25 cellular contexts compared by ENCODE assay signal in genomic region chr15:66454143-66454542, GRCh38. TPM values are rescaled to one million over a fixed set of nuclear protein-coding genes. Genes with fewer than 3 reads are reported as not detected.
A peak's percentile ranks its signal among the peaks of the same experiment; 100 is the strongest.
DNase-seq lines count a peak whose midpoint lies in the region; ATAC-seq, FAIRE-seq and TF ChIP-seq lines count a peak whose summit lies in the region.
"Had no signal": no experiment of that assay in that cellular context is flagged by ENCODE, and none has a peak within 500 bp of the region (broad histone marks: within the 10 kb centered on the region; RNA-seq: fewer than 3 reads in every experiment).

No MANE protein-coding gene starts in this region.

- no peaks in the 10 kb centered on the region for H3F3A ChIP-seq in PC-3 (ENCODE audit: low read length, unreplicated experiment)

- H3K4me1 Mint-ChIP-seq in T-helper 2 cell treated with Interferon-gamma antibody and Interleukin-4, amounts not matched to agents 5 μg/mL and 100 μg/mL, for 36 hours (ENCODE audit: low read depth) = peaks cover 2% of the 10 kb centered on the region
- H3K4me1 Mint-ChIP-seq: activated naive CD4-positive, alpha-beta T cell treated with anti-CD3 and anti-CD28 coated beads, Interleukin-2, amount 10 ng/mL, durations not matched to agents 7 days and 5 days; natural killer cell had no signal

- no peak overlapping the region for H3K27ac Mint-ChIP-seq in T-helper 2 cell treated with Interferon-gamma antibody and Interleukin-4, amounts not matched to agents 5 μg/mL and 100 μg/mL, for 36 hours
- H3K27ac Mint-ChIP-seq: activated B cell treated with CpG ODN at 0.5 μM for 24 hours; stimulated activated naive CD8-positive, alpha-beta T cell treated with anti-CD3 and anti-CD28 coated beads, Interleukin-15, Interleukin-2, amounts not matched to agents 100 ng/mL and 50 ng/mL, for 24 hours had no signal

- intact Hi-C loops in PC-3 (cut with micrococcal nuclease) = no loop called here

- no peaks in the 10 kb centered on the region for H3K79me2 ChIP-seq in PC-3 (ENCODE audit: low read length)

- no peak for DNase-seq in A549 (ENCODE audit: low read depth in 1 of 2, low spot score in 1 of 2)
- peak; percentile 20 for DNase-seq in HT1080 (ENCODE audit: low read depth)
- peak; percentile 4 for DNase-seq in PC-3
- no peak for DNase-seq in mucosa of gallbladder (ENCODE audit: low spot score)
- DNase-seq in NCI-H69 (lab: John Stamatoyannopoulos, UW) = no peak
- DNase-seq in T-helper 2 cell treated with Interferon-gamma antibody and Interleukin-4, amounts not matched to agents 5 μg/mL and 100 μg/mL, for 36 hours (ENCODE audit: low spot score) = no peak
- DNase-seq: activated B cell treated with CpG ODN at 0.5 μM for 24 hours; activated naive CD4-positive, alpha-beta T cell treated with anti-CD3 and anti-CD28 coated beads, Interleukin-2, amount 10 ng/mL, durations not matched to agents 7 days and 5 days; activated T-cell treated with anti-CD3 and anti-CD28 coated beads, Interleukin-2, amount 50 U/mL, for 4 hours; cortex of kidney; GDM1; hippocampal formation; islet precursor cell; natural killer cell; NCI-H1092 treated with DMSO at 0.1 percent for 48 hours; NCI-H510A; SJCRH30; stimulated activated CD4-positive, alpha-beta T cell treated with anti-CD3 and anti-CD28 coated beads, Interleukin-2, amount 100 ng/mL, for 48 hours; upper lobe of left lung had no signal

- no peak overlapping the region for H3K9ac ChIP-seq in PC-3 (ENCODE audit: low read length)
- H3K9ac ChIP-seq: BLaER1 treated with 17β-estradiol and CSF1 and Interleukin-3, amounts not matched to agents 10 nM and 100 nM had no signal

- no peak for TF ChIP-seq CTCF in A549 (IDR thresholded peaks at IDR 0.05)
- TF ChIP-seq CTCF in PC-3 (conservative IDR thresholded peaks at IDR 0.05; ENCODE audit: low read depth, low read length) = no peak

- no peak overlapping the region for H3K4me3 ChIP-seq in A549
- no peak overlapping the region for H3K4me3 ChIP-seq in PC-3 (ENCODE audit: low read length)
- H3K4me3 ChIP-seq: BLaER1 treated with 17β-estradiol and CSF1 and Interleukin-3, amounts not matched to agents 10 nM and 100 nM; SJCRH30; skin epidermis; upper lobe of left lung had no signal

- no peak for ATAC-seq in A549
- ATAC-seq in PC-3 = no peak
- peak; percentile 29 for ATAC-seq in esophagus mucosa
- ATAC-seq in HG03095 (IDR thresholded peaks at IDR 0.05; ENCODE audit: unreplicated experiment) = no peak
- ATAC-seq: activated T-cell treated with anti-CD3 and anti-CD28 coated beads, Interleukin-2, amount 50 U/mL, for 4 hours; natural killer cell had no signal

- no peaks in the 10 kb centered on the region for H3K9me3 ChIP-seq in A549
- no peaks in the 10 kb centered on the region for H3K9me3 ChIP-seq in PC-3 (ENCODE audit: low read length)
- H3K9me3 ChIP-seq: SJCRH30, upper lobe of left lung had no signal

- no peaks in the 10 kb centered on the region for H4K20me1 ChIP-seq in PC-3 (ENCODE audit: low read length)

- CTCF ChIA-PET in A549 (lab: Yijun Ruan, JAX) (interaction anchor here (1.0 to 1.4 kb wide), 2 partner anchors 12 to 44 kb away, joined by 3 to 4 read pairs; partner anchors contain the start of gene SNAPC5), PC-3 (lab: Charles Lee) (no interaction called here)

- no TSS peak for BruUV-seq in PC-3 (replicated peaks; lab: Mats Ljungman, UMichigan)

- H3K27me3 Mint-ChIP-seq in T-helper 2 cell treated with Interferon-gamma antibody and Interleukin-4, amounts not matched to agents 5 μg/mL and 100 μg/mL, for 36 hours (ENCODE audit: low read depth) = no peaks in the 10 kb centered on the region
- H3K27me3 Mint-ChIP-seq: activated B cell treated with CpG ODN at 0.5 μM for 24 hours; activated naive CD4-positive, alpha-beta T cell treated with anti-CD3 and anti-CD28 coated beads, Interleukin-2, amount 10 ng/mL, durations not matched to agents 7 days and 5 days; stimulated activated naive CD8-positive, alpha-beta T cell treated with anti-CD3 and anti-CD28 coated beads, Interleukin-15, Interleukin-2, amounts not matched to agents 100 ng/mL and 50 ng/mL, for 24 hours had no signal

- no peak overlapping the region for H3K4me2 ChIP-seq in A549
- H3K4me2 ChIP-seq in PC-3 (ENCODE audit: low read length) = no peak overlapping the region

- H3K9me2 ChIP-seq in PC-3 (replicated peaks; ENCODE audit: low read length) = no peaks in the 10 kb centered on the region

- no peak for TF ChIP-seq EP300 in A549 (IDR thresholded peaks at IDR 0.05)

- no peak overlapping the region for H3K4me3 Mint-ChIP-seq in T-helper 2 cell treated with Interferon-gamma antibody and Interleukin-4, amounts not matched to agents 5 μg/mL and 100 μg/mL, for 36 hours
- H3K4me3 Mint-ChIP-seq: activated B cell treated with CpG ODN at 0.5 μM for 24 hours; activated naive CD4-positive, alpha-beta T cell treated with anti-CD3 and anti-CD28 coated beads, Interleukin-2, amount 10 ng/mL, durations not matched to agents 7 days and 5 days; activated T-cell treated with anti-CD3 and anti-CD28 coated beads, Interleukin-2, amount 50 U/mL, for 4 hours; natural killer cell; stimulated activated naive CD8-positive, alpha-beta T cell treated with anti-CD3 and anti-CD28 coated beads, Interleukin-15, Interleukin-2, amounts not matched to agents 100 ng/mL and 50 ng/mL, for 24 hours had no signal

- peaks cover 26% of the 10 kb centered on the region for H3K36me3 Mint-ChIP-seq in T-helper 2 cell treated with Interferon-gamma antibody and Interleukin-4, amounts not matched to agents 5 μg/mL and 100 μg/mL, for 36 hours (ENCODE audit: low read depth)
- H3K36me3 Mint-ChIP-seq: natural killer cell had no signal

- 0 out of 2 replicates have a peak, but pooled peaks cover 3% of the 10 kb centered on the region for H3K36me3 ChIP-seq in PC-3 (ENCODE audit: low read depth, low read length)

- POLR2A ChIA-PET in A549 (lab: Yijun Ruan, JAX) (no interaction called here), PC-3 (lab: Charles Lee; ENCODE audit: unreplicated experiment) (no interaction called here)

- no peak for FAIRE-seq in A549 (lab: Jason Lieb, UNC)
- FAIRE-seq: A204.1 had no signal

- H3K4me1 ChIP-seq in A549 (peaks cover 17% of the 10 kb centered on the region; the same call in 2 of the 3 replicates), PC-3 (ENCODE audit: insufficient read depth, low read length) (peaks cover 15% of the 10 kb centered on the region)
- H3K4me1 ChIP-seq: upper lobe of left lung had no signal

- H2AFZ ChIP-seq in PC-3 (ENCODE audit: low read length) = no peak overlapping the region

- no peaks in the 10 kb centered on the region for H3K27me3 ChIP-seq in PC-3 (ENCODE audit: low read length)
- H3K27me3 ChIP-seq: BLaER1 treated with 17β-estradiol and CSF1 and Interleukin-3, amounts not matched to agents 10 nM and 100 nM; SJCRH30; upper lobe of left lung had no signal

- TF ChIP-seq POLR2A in A549 (IDR thresholded peaks at IDR 0.05; ENCODE audit: low read length) = no peak

- no peak overlapping the region for H3K27ac ChIP-seq in A549
- H3K27ac ChIP-seq in PC-3 (ENCODE audit: low read length) = no peak overlapping the region
- H3K27ac ChIP-seq: BLaER1 treated with 17β-estradiol and CSF1 and Interleukin-3, amounts not matched to agents 10 nM and 100 nM; SJCRH30; skin epidermis; upper lobe of left lung had no signal

- WGBS in A549 (ENCODE audit: missing lambda C conversion rate) = 77% methylated on average over 2 of the region's 2 CpGs

- TF ChIP-seq RAD21 in A549 (conservative IDR thresholded peaks at IDR 0.05 in 1 of 2, IDR thresholded peaks at IDR 0.05 in 1 of 2) = no peak

- H3K9me3 Mint-ChIP-seq in T-helper 2 cell treated with Interferon-gamma antibody and Interleukin-4, amounts not matched to agents 5 μg/mL and 100 μg/mL, for 36 hours = peaks cover 2% of the 10 kb centered on the region
- H3K9me3 Mint-ChIP-seq: activated B cell treated with CpG ODN at 0.5 μM for 24 hours; activated naive CD4-positive, alpha-beta T cell treated with anti-CD3 and anti-CD28 coated beads, Interleukin-2, amount 10 ng/mL, durations not matched to agents 7 days and 5 days; activated T-cell treated with anti-CD3 and anti-CD28 coated beads, Interleukin-2, amount 50 U/mL, for 4 hours; natural killer cell; stimulated activated naive CD8-positive, alpha-beta T cell treated with anti-CD3 and anti-CD28 coated beads, Interleukin-15, Interleukin-2, amounts not matched to agents 100 ng/mL and 50 ng/mL, for 24 hours had no signal

RNA-seq across cellular contexts. Expression of gene SNAPC5, which starts 43.4 kb away (rescaled TPM):
- polyA plus RNA-seq in A549 (2011; rRNA removed) = 70.5 and 84.9 TPM in 2 replicates
- polyA plus RNA-seq in A549 (2012; cell fraction: cytosol; rRNA removed) = 69.9 and 90.5 TPM in 2 replicates
- polyA plus RNA-seq in A549 (2012; cell fraction: nucleus; rRNA removed) = 12.3 and 15.3 TPM in 2 replicates
- polyA plus RNA-seq in A549 (2017; fragmentation: RNase III; extraction: RNeasy Plus Mini Kit Qiagen cat#74134 plus additional on column Dnase treatment) = 78.7 to 85.1 TPM (median 80.9 TPM) in 3 replicates
- 12.7 and 15.0 TPM in 2 replicates for polyA minus RNA-seq in A549 (2011; rRNA and poly(A)+ RNA removed)
- total RNA-seq in HT1080 (2014; rRNA removed; shearing (Covaris generic)) = 15.6 and 19.4 TPM in 2 replicates
- 31.2 and 34.0 TPM in 2 replicates for polyA plus RNA-seq in HT1080 (2015; cell fraction: cytosol; rRNA removed)
- polyA plus RNA-seq in HT1080 (2015; cell fraction: nucleus; rRNA removed) = 9.8 and 10.4 TPM in 2 replicates
- 34.1 and 38.2 TPM in 2 replicates for total RNA-seq in PC-3 (2014; rRNA removed)
- total RNA-seq in esophagus mucosa = 11.4 TPM
- total RNA-seq in mucosa of gallbladder = 22.2 TPM

RNA-seq across cellular contexts. Expression of gene RPL4, which starts 50.5 kb away (rescaled TPM):
- polyA plus RNA-seq in A549 (2011; rRNA removed) (6,042 and 6,957 TPM in 2 replicates), A549 (2017; fragmentation: RNase III; extraction: RNeasy Plus Mini Kit Qiagen cat#74134 plus additional on column Dnase treatment) (4,068 to 4,549 TPM (median 4,330 TPM) in 3 replicates)
- polyA plus RNA-seq in A549 (2012; cell fraction: cytosol; rRNA removed) = 4,543 and 5,300 TPM in 2 replicates
- 2,306 and 2,953 TPM in 2 replicates for polyA plus RNA-seq in A549 (2012; cell fraction: nucleus; rRNA removed)
- 4,920 and 5,293 TPM in 2 replicates for polyA minus RNA-seq in A549 (2011; rRNA and poly(A)+ RNA removed)
- total RNA-seq in HT1080 (2014; rRNA removed; shearing (Covaris generic)) = 5,680 and 5,951 TPM in 2 replicates
- 7,000 and 9,465 TPM in 2 replicates for polyA plus RNA-seq in HT1080 (2015; cell fraction: cytosol; rRNA removed)
- polyA plus RNA-seq in HT1080 (2015; cell fraction: nucleus; rRNA removed) = 3,132 and 3,481 TPM in 2 replicates
- total RNA-seq in PC-3 (2014; rRNA removed) (1,239 and 2,773 TPM in 2 replicates), esophagus mucosa (2,164 TPM), mucosa of gallbladder (1,437 TPM)

RNA-seq across cellular contexts. Expression of gene ZWILCH, which starts 51.0 kb away (rescaled TPM):
- polyA plus RNA-seq in A549 (2011; rRNA removed) (62.7 and 70.9 TPM in 2 replicates), A549 (2017; fragmentation: RNase III; extraction: RNeasy Plus Mini Kit Qiagen cat#74134 plus additional on column Dnase treatment) (49.4 to 53.5 TPM (median 50.9 TPM) in 3 replicates)
- polyA plus RNA-seq in A549 (2012; cell fraction: cytosol; rRNA removed) = 17.8 and 18.5 TPM in 2 replicates
- polyA plus RNA-seq in A549 (2012; cell fraction: nucleus; rRNA removed) = 9.0 and 11.5 TPM in 2 replicates
- polyA minus RNA-seq in A549 (2011; rRNA and poly(A)+ RNA removed) = 27.4 and 30.0 TPM in 2 replicates
- total RNA-seq in HT1080 (2014; rRNA removed; shearing (Covaris generic)) = 56.8 and 57.3 TPM in 2 replicates
- polyA plus RNA-seq in HT1080 (2015; cell fraction: cytosol; rRNA removed) = 48.0 and 49.7 TPM in 2 replicates
- 52.0 and 61.4 TPM in 2 replicates for polyA plus RNA-seq in HT1080 (2015; cell fraction: nucleus; rRNA removed)
- total RNA-seq in PC-3 (2014; rRNA removed) (18.1 and 19.9 TPM in 2 replicates), esophagus mucosa (8.9 TPM), mucosa of gallbladder (5.3 TPM)

Comparison
In these comparisons a context has a peak if more than half of its experiments do, and no peak if none do; other contexts are left out.
1. DNase-seq: peak in HT1080 (single experiment) and PC-3 (single experiment); none in A549 (0 of 2), mucosa of gallbladder (single experiment), NCI-H69 (single experiment) and T-helper 2 cell treated with Interferon-gamma antibody and Interleukin-4, amounts not matched to agents 5 μg/mL and 100 μg/mL, for 36 hours (single experiment).